In genomic region chr1:38858833-38859560, GRCh38 we compare ENCODE assay signal across 1 cellular context.
A peak's percentile ranks its signal among the peaks of the same experiment; 100 is the strongest.
TF ChIP-seq lines count a peak whose summit lies in the region.

No MANE protein-coding gene starts in this region.

TF ChIP-seq in HepG2, 621 proteins besides CTCF, POLR2A, EP300 and RAD21 (continued from another document and continues in another):
- TF ChIP-seq ZUFSP (CRISPR knock-in tag; IDR thresholded peaks at IDR 0.05; ENCODE audit: borderline replicate concordance): no peak
- TF ChIP-seq MTA3 (CRISPR knock-in tag; IDR thresholded peaks at IDR 0.05): no peak
- peak; percentile 16; the same call in 1 of the 2 replicates for TF ChIP-seq ZNF777 (CRISPR knock-in tag; IDR thresholded peaks at IDR 0.05)
- no peak for TF ChIP-seq ZNF724P (CRISPR knock-in tag; IDR thresholded peaks at IDR 0.05; ENCODE audit: borderline replicate concordance)
- TF ChIP-seq ZNF30 (CRISPR knock-in tag; IDR thresholded peaks at IDR 0.05): no peak
- TF ChIP-seq ZNF232 (CRISPR knock-in tag; IDR thresholded peaks at IDR 0.05; ENCODE audit: borderline replicate concordance): 0 out of 2 replicates have a peak, but pooled peaks have one; percentile 23
- no peak for TF ChIP-seq ZNF124 (CRISPR knock-in tag; IDR thresholded peaks at IDR 0.05)
- TF ChIP-seq SIX1 (CRISPR knock-in tag; IDR thresholded peaks at IDR 0.05; ENCODE audit: borderline replicate concordance): no peak
- TF ChIP-seq IRF1 (CRISPR knock-in tag; IDR thresholded peaks at IDR 0.05; ENCODE audit: low read depth): no peak
- 0 out of 2 replicates have a peak, but pooled peaks have one; percentile 34 for TF ChIP-seq CHD4 (IDR thresholded peaks at IDR 0.05; ENCODE audit: borderline replicate concordance, low read length)
- no peak for TF ChIP-seq ZNF746 (CRISPR knock-in tag; IDR thresholded peaks at IDR 0.05)
- no peak for TF ChIP-seq DDIT3 (CRISPR knock-in tag; IDR thresholded peaks at IDR 0.05)
- no peak for TF ChIP-seq E2F5 (CRISPR knock-in tag; conservative IDR thresholded peaks at IDR 0.05)
- no peak for TF ChIP-seq SMARCE1 (IDR thresholded peaks at IDR 0.05; ENCODE audit: borderline replicate concordance)
- TF ChIP-seq ZZZ3 (CRISPR knock-in tag; IDR thresholded peaks at IDR 0.05; ENCODE audit: borderline replicate concordance): no peak
- peak; percentile 68; the same call in 1 of the 2 replicates for TF ChIP-seq KDM5A (IDR thresholded peaks at IDR 0.05; ENCODE audit: borderline replicate concordance, low read length)
- TF ChIP-seq SP140L (CRISPR knock-in tag; IDR thresholded peaks at IDR 0.05; ENCODE audit: borderline replicate concordance): no peak
- no peak for TF ChIP-seq ZNF740 (CRISPR knock-in tag; IDR thresholded peaks at IDR 0.05)
- peak in 1 of 2 experiments; percentile 34; a peak in 1 of 4 replicates for TF ChIP-seq HMGXB4 (CRISPR knock-in tag; IDR thresholded peaks at IDR 0.05; ENCODE audit: borderline replicate concordance in 1 of 2, low read depth in 1 of 2)
- TF ChIP-seq ZSCAN30 (CRISPR knock-in tag; IDR thresholded peaks at IDR 0.05): no peak
- no peak for TF ChIP-seq ZNF678 (CRISPR knock-in tag; IDR thresholded peaks at IDR 0.05)
- peak; percentile 67; the same call in 1 of the 2 replicates for TF ChIP-seq TFAP4 (IDR thresholded peaks at IDR 0.05; ENCODE audit: borderline replicate concordance, low read depth)
- TF ChIP-seq RAD51 (IDR thresholded peaks at IDR 0.05; ENCODE audit: borderline replicate concordance): no peak
- TF ChIP-seq NFRKB (IDR thresholded peaks at IDR 0.05): no peak
- TF ChIP-seq ARID5B (CRISPR knock-in tag; IDR thresholded peaks at IDR 0.05): no peak
- TF ChIP-seq ZNF280B (CRISPR knock-in tag; IDR thresholded peaks at IDR 0.05; ENCODE audit: borderline replicate concordance): no peak
- no peak for TF ChIP-seq KDM1A (CRISPR knock-in tag; IDR thresholded peaks at IDR 0.05)
- TF ChIP-seq ZNF33B (CRISPR knock-in tag; IDR thresholded peaks at IDR 0.05): no peak
- TF ChIP-seq TEAD2 (CRISPR knock-in tag; IDR thresholded peaks at IDR 0.05): no peak
- TF ChIP-seq CREB3 (CRISPR knock-in tag; IDR thresholded peaks at IDR 0.05): no peak
- TF ChIP-seq DNMT1 (CRISPR knock-in tag; IDR thresholded peaks at IDR 0.05): no peak
- no peak for TF ChIP-seq RARA (CRISPR knock-in tag; IDR thresholded peaks at IDR 0.05)
- TF ChIP-seq SALL2 (CRISPR knock-in tag; IDR thresholded peaks at IDR 0.05): no peak
- no peak for TF ChIP-seq ZNF792 (CRISPR knock-in tag; IDR thresholded peaks at IDR 0.05)
- no peak for TF ChIP-seq ZNF589 (CRISPR knock-in tag; conservative IDR thresholded peaks at IDR 0.05)
- TF ChIP-seq SRF (IDR thresholded peaks at IDR 0.05; ENCODE audit: low read depth, low read length): no peak
- 0 out of 2 replicates have a peak, but pooled peaks have one; percentile 16 for TF ChIP-seq ZNF646 (CRISPR knock-in tag; IDR thresholded peaks at IDR 0.05)
- no peak for TF ChIP-seq RFXANK (CRISPR knock-in tag; IDR thresholded peaks at IDR 0.05)
